1 cellular context compared by ENCODE assay signal in genomic region chr6:37638414-37639079, GRCh38.
TF ChIP-seq lines count a peak whose summit lies in the region.

No MANE protein-coding gene starts in this region.

TF ChIP-seq in H1, 55 proteins besides CTCF, POLR2A, EP300 and RAD21:
- no peak for TF ChIP-seq CBX8 (IDR thresholded peaks at IDR 0.05; ENCODE audit: borderline replicate concordance, low read depth, low read length)
- no peak for TF ChIP-seq USF2 (IDR thresholded peaks at IDR 0.05; ENCODE audit: low read length)
- no peak for TF ChIP-seq FOSL1 (IDR thresholded peaks at IDR 0.05; ENCODE audit: insufficient read depth, low read depth, low read length)
- no peak for TF ChIP-seq TCF12 (IDR thresholded peaks at IDR 0.05; ENCODE audit: low read depth, low read length)
- TF ChIP-seq CHD2 (IDR thresholded peaks at IDR 0.05; ENCODE audit: low read length), result no peak
- TF ChIP-seq JUND (IDR thresholded peaks at IDR 0.05; ENCODE audit: low read length), result no peak
- no peak for TF ChIP-seq NRF1 (IDR thresholded peaks at IDR 0.05; ENCODE audit: low read depth, low read length)
- no peak for TF ChIP-seq ZNF274 (IDR thresholded peaks at IDR 0.05; ENCODE audit: borderline replicate concordance, extremely low read depth, low read length)
- TF ChIP-seq CBX5 (IDR thresholded peaks at IDR 0.05; ENCODE audit: low read depth, low read length), result no peak
- TF ChIP-seq SUZ12 (IDR thresholded peaks at IDR 0.05; ENCODE audit: low read length), result no peak
- TF ChIP-seq KDM5A (IDR thresholded peaks at IDR 0.05; ENCODE audit: low read length), result no peak
